ENCODE assay signal across 1 cellular context in the genomic region with DNA sequence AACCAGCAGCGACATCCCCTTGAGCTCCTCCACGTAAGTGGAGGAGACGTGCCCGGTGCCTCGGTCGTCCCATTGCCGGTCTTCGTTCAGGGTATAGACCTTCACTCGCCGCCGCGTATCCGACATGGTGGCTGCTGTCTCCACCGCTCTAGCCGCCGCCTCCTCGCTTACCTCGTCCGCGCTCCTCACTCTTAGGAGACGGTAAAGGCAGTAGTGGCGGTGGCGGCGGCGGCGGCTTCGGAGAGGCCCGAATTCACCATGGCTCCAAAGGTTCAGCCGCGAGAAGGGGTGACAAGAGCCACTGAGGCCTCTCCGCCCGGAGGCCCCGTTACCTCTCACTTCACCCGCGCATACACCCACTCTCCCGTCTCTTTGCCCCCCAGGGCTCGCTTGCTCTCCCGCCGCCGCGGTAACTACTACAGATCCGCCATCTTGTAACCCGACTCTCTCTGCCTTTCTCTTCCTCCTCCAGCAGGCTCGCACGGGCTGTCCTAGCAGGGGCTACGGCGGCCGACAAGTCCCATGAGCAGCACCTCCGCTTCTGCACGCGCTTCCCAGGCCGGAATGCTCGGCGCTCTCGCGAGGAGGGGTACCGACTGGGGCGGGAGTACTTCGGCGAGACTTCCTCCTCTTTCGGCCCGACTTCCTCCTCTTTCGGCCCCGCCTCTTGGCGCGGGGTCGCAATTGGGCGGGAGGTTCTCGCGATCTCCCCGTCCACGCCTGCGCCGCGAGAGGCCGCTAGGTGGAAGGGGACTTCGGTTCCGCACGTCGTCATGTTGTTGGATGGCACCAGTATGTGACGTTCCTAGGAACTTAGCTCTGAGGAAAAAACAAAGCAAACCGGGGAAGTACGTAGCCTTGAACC.
A peak's percentile ranks its signal among the peaks of the same experiment; 100 is the strongest.
TF ChIP-seq lines count a peak whose summit lies in the region.

A gene (minus strand): TSS at position 463 of the 865 bp plus-strand sequence. CDS start 337 bp downstream, at position 126.

TF ChIP-seq in H1, 55 proteins besides CTCF, POLR2A, EP300 and RAD21 (continued from another document):
- peak; percentile 96 for TF ChIP-seq YY1 (IDR thresholded peaks at IDR 0.05; ENCODE audit: low read depth, low read length)
- TF ChIP-seq NRF1 (IDR thresholded peaks at IDR 0.05; ENCODE audit: low read depth, low read length), result no peak; the same call in 1 of the 2 replicates
- TF ChIP-seq CREB1 (IDR thresholded peaks at IDR 0.05), result peak; percentile 94
- TF ChIP-seq, protein P1, sequence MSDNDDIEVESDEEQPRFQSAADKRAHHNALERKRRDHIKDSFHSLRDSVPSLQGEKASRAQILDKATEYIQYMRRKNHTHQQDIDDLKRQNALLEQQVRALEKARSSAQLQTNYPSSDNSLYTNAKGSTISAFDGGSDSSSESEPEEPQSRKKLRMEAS (IDR thresholded peaks at IDR 0.05), result peak; percentile 86
- peak; percentile 78 for TF ChIP-seq PHF8 (conservative IDR thresholded peaks at IDR 0.05; ENCODE audit: low read depth, low read length)
- peak; percentile 100 for TF ChIP-seq KDM4A (IDR thresholded peaks at IDR 0.05; ENCODE audit: low read depth, low read length, severe bottlenecking)
- peak; percentile 53; the same call in 1 of the 2 replicates for TF ChIP-seq SP4 (IDR thresholded peaks at IDR 0.05; ENCODE audit: low read length)
- peak; percentile 99 for TF ChIP-seq BRCA1 (IDR thresholded peaks at IDR 0.05; ENCODE audit: low read depth, low read length)
- peak; percentile 91 for TF ChIP-seq RBBP5 (IDR thresholded peaks at IDR 0.05; ENCODE audit: borderline replicate concordance, low read depth, low read length)
- peak; percentile 91 for TF ChIP-seq TBP (IDR thresholded peaks at IDR 0.05; ENCODE audit: low read depth, low read length)
- no peak for TF ChIP-seq GABPA (IDR thresholded peaks at IDR 0.05; ENCODE audit: borderline replicate concordance, insufficient read depth, low read length)
- TF ChIP-seq KDM5A (IDR thresholded peaks at IDR 0.05; ENCODE audit: low read length), result peak; percentile 53
- TF ChIP-seq SAP30 (IDR thresholded peaks at IDR 0.05; ENCODE audit: insufficient read depth, insufficient replicate concordance, low read length), result peak; percentile 64
- TF ChIP-seq BCL11A (IDR thresholded peaks at IDR 0.05; ENCODE audit: low read depth in 2 of 2, low read length in 2 of 2), result no peak
- TF ChIP-seq, protein P2, sequence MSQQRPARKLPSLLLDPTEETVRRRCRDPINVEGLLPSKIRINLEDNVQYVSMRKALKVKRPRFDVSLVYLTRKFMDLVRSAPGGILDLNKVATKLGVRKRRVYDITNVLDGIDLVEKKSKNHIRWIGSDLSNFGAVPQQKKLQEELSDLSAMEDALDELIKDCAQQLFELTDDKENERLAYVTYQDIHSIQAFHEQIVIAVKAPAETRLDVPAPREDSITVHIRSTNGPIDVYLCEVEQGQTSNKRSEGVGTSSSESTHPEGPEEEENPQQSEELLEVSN (IDR thresholded peaks at IDR 0.05), result peak; percentile 56
- TF ChIP-seq TCF12 (IDR thresholded peaks at IDR 0.05; ENCODE audit: low read depth, low read length), result no peak
- TF ChIP-seq JUND (IDR thresholded peaks at IDR 0.05; ENCODE audit: low read length), result peak; percentile 5; the same call in 1 of the 2 replicates
- peak; percentile 45 for TF ChIP-seq TAF7 (optimal IDR thresholded peaks at IDR 0.05; ENCODE audit: borderline replicate concordance, low read depth, low read length)
- TF ChIP-seq, protein P3, sequence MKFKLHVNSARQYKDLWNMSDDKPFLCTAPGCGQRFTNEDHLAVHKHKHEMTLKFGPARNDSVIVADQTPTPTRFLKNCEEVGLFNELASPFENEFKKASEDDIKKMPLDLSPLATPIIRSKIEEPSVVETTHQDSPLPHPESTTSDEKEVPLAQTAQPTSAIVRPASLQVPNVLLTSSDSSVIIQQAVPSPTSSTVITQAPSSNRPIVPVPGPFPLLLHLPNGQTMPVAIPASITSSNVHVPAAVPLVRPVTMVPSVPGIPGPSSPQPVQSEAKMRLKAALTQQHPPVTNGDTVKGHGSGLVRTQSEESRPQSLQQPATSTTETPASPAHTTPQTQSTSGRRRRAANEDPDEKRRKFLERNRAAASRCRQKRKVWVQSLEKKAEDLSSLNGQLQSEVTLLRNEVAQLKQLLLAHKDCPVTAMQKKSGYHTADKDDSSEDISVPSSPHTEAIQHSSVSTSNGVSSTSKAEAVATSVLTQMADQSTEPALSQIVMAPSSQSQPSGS (IDR thresholded peaks at IDR 0.05; ENCODE audit: low read length), result peak; percentile 90; the same call in 1 of the 2 replicates
- TF ChIP-seq CBX8 (IDR thresholded peaks at IDR 0.05; ENCODE audit: borderline replicate concordance, low read depth, low read length), result no peak
- no peak for TF ChIP-seq RFX5 (IDR thresholded peaks at IDR 0.05; ENCODE audit: borderline replicate concordance, low read depth, low read length)
- TF ChIP-seq SIX5 (IDR thresholded peaks at IDR 0.05; ENCODE audit: low read depth, low read length), result peak; percentile 32; the same call in 1 of the 2 replicates
- peak; percentile 40; the same call in 1 of the 2 replicates for TF ChIP-seq SP1 (IDR thresholded peaks at IDR 0.05; ENCODE audit: low read depth, low read length)
- TF ChIP-seq SIN3A (conservative IDR thresholded peaks at IDR 0.05 in 1 of 2, IDR thresholded peaks at IDR 0.05 in 1 of 2; ENCODE audit: low read depth in 1 of 2, low read length in 2 of 2), result peak in 1 of 2 experiments; percentile 74; a peak in 2 of 4 replicates
- TF ChIP-seq CTBP2 (IDR thresholded peaks at IDR 0.05; ENCODE audit: borderline replicate concordance, insufficient read depth, insufficient read length, low read length), result no peak
